Comparison of ENCODE assay signal across 2 cellular contexts in the genomic region with DNA sequence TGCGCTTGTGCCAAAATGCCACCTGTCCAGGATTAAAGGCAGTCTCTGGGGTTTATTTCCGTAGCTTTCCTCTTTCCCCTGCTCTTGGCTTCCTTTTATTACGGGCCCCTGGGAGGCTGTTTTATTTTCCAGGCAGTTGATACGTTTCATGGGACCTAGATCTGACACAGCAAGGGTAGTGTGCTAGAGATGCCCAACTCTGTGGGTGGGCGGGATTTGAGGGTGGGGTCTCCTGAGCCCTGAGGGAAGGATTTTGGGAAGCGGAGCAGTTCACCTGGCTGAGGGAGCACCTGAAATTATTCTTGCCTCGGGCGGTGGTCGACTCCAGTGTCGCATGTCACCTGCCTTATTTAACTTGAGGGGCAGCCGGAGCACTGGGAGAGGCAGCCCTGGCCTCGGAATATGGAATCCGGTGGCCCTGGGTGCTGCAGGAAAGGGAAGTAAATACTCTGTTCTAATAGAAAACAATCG.
TF ChIP-seq lines count a peak whose summit lies in the region.

No MANE protein-coding gene starts in this region.

TF ChIP-seq in A549, 52 proteins besides CTCF, POLR2A, EP300 and RAD21 (continued from another document):
- TF ChIP-seq, protein P1, sequence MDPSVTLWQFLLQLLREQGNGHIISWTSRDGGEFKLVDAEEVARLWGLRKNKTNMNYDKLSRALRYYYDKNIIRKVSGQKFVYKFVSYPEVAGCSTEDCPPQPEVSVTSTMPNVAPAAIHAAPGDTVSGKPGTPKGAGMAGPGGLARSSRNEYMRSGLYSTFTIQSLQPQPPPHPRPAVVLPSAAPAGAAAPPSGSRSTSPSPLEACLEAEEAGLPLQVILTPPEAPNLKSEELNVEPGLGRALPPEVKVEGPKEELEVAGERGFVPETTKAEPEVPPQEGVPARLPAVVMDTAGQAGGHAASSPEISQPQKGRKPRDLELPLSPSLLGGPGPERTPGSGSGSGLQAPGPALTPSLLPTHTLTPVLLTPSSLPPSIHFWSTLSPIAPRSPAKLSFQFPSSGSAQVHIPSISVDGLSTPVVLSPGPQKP (IDR thresholded peaks at IDR 0.05; ENCODE audit: low read depth, low read length), result no peak
- TF ChIP-seq RNF2 (IDR thresholded peaks at IDR 0.05; ENCODE audit: borderline replicate concordance, low read depth), result no peak
- TF ChIP-seq ZSCAN20 (CRISPR knock-in tag; IDR thresholded peaks at IDR 0.05), result no peak
- no peak for TF ChIP-seq BCL3 (IDR thresholded peaks at IDR 0.05)
- no peak for TF ChIP-seq SREBF2 (IDR thresholded peaks at IDR 0.05)
- no peak for TF ChIP-seq KDM5A (IDR thresholded peaks at IDR 0.05)
- no peak for TF ChIP-seq RARB (CRISPR knock-in tag; IDR thresholded peaks at IDR 0.05)
- TF ChIP-seq ATOH8 (CRISPR knock-in tag; IDR thresholded peaks at IDR 0.05; ENCODE audit: low read depth), result no peak
- no peak for TF ChIP-seq NFE2L2 (conservative IDR thresholded peaks at IDR 0.05; ENCODE audit: low read length)
- TF ChIP-seq FOSB (CRISPR knock-in tag; IDR thresholded peaks at IDR 0.05), result no peak
- TF ChIP-seq TP53 (CRISPR knock-in tag; IDR thresholded peaks at IDR 0.05), result no peak
- TF ChIP-seq EHF (CRISPR knock-in tag; IDR thresholded peaks at IDR 0.05), result no peak
- no peak for TF ChIP-seq ESRRA (IDR thresholded peaks at IDR 0.05; ENCODE audit: borderline replicate concordance, low read length)
- TF ChIP-seq FOSL2 (IDR thresholded peaks at IDR 0.05), result no peak
- TF ChIP-seq FOSL2 (CRISPR knock-in tag; IDR thresholded peaks at IDR 0.05), result no peak
- TF ChIP-seq NPAS2 (CRISPR knock-in tag; IDR thresholded peaks at IDR 0.05; ENCODE audit: borderline replicate concordance), result no peak
- TF ChIP-seq TFCP2L1 (CRISPR knock-in tag; IDR thresholded peaks at IDR 0.05), result no peak
- TF ChIP-seq CBX2 (IDR thresholded peaks at IDR 0.05; ENCODE audit: borderline replicate concordance, low read depth), result no peak

TF ChIP-seq in WTC11, 78 proteins besides CTCF, POLR2A, EP300 and RAD21 (continued from another document):
- TF ChIP-seq, protein P2, sequence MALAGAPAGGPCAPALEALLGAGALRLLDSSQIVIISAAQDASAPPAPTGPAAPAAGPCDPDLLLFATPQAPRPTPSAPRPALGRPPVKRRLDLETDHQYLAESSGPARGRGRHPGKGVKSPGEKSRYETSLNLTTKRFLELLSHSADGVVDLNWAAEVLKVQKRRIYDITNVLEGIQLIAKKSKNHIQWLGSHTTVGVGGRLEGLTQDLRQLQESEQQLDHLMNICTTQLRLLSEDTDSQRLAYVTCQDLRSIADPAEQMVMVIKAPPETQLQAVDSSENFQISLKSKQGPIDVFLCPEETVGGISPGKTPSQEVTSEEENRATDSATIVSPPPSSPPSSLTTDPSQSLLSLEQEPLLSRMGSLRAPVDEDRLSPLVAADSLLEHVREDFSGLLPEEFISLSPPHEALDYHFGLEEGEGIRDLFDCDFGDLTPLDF (CRISPR knock-in tag; IDR thresholded peaks at IDR 0.05), result no peak
- TF ChIP-seq NFATC4 (CRISPR knock-in tag; IDR thresholded peaks at IDR 0.05) (no peak), NFE2L1 (CRISPR knock-in tag; IDR thresholded peaks at IDR 0.05) (no peak), ESRRA (CRISPR knock-in tag; IDR thresholded peaks at IDR 0.05; ENCODE audit: borderline replicate concordance) (no peak), TEAD1 (CRISPR knock-in tag; IDR thresholded peaks at IDR 0.05) (no peak), ZNF138 (CRISPR knock-in tag; conservative IDR thresholded peaks at IDR 0.05) (no peak)
